In the genomic region with DNA sequence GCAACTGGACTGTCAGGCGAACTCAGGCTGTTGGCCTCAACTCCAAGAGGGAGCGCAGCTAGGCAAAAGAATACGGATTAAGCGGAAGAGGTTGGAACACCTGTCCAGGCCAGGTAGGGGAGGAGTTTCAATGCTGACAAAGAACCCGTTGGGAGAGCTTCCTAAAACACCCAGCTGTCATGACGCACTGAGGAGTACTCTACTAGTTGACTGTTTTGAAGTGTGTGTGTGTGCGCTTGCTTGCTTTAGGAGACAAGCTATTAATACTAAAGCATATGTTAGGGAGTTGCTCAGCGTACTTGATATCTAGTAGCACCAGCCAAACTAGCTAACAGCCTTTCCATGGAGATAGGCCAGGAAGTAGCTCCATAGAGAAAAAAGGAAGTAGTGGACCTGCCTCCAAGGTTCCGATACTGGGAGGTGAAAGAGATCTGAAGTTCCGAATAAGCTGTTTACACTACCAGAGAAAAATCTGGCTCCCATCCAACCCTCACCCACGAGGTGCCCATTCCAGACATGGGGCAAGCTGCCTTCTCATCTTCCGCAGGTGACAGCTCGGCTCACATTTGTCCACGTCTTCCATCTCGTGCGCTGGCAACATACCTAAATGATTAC, we compare ENCODE assay signal across 8 cellular contexts. TPM values are rescaled to one million over a fixed set of nuclear protein-coding genes. Genes with fewer than 3 reads are reported as not detected.
DNase-seq lines count a peak whose midpoint lies in the region; ATAC-seq and TF ChIP-seq lines count a peak whose summit lies in the region.

No MANE protein-coding gene starts in this region.

- peak; percentile 13 for DNase-seq in activated T-cell treated with anti-CD3 and anti-CD28 coated beads for 4 hours
- no peak for DNase-seq in activated T-cell treated with anti-CD3 and anti-CD28 coated beads, Interleukin-2, amount 50 U/mL, for 48 hours
- DNase-seq in NCI-H446 (lab: John Stamatoyannopoulos, UW) = peak; percentile 12 to 60
- peak; percentile 16 for DNase-seq in kidney glomerular epithelial cell (lab: John Stamatoyannopoulos, UW)
- no peak for DNase-seq in stimulated activated naive B cell treated with anti-CD40 and anti-IgM and Interleukin-4, amounts not matched to agents 10 μg/mL and 1 μg/mL and 100 μg/mL, for 72 hours
- DNase-seq in amniotic stem cell (lab: John Stamatoyannopoulos, UW) = no peak

- ATAC-seq in stimulated activated naive B cell treated with anti-CD40 and anti-IgM and Interleukin-4, amounts not matched to agents 10 μg/mL and 1 μg/mL and 100 μg/mL, for 72 hours (replicated peaks) = no peak
- no peak for ATAC-seq in GM18870 (IDR thresholded peaks at IDR 0.05; ENCODE audit: unreplicated experiment)

- H3K4me1 Mint-ChIP-seq in brain = peaks cover 46% of the 10 kb centered on the region
- peaks cover 9 to 28% of the 10 kb centered on the region in 2 donors for H3K4me1 Mint-ChIP-seq in stimulated activated naive B cell treated with anti-CD40 and anti-IgM and Interleukin-4, amounts not matched to agents 10 μg/mL and 1 μg/mL and 100 μg/mL, for 72 hours

- peak overlapping the region; percentile 62 to 99 (median 98) for H3K27ac Mint-ChIP-seq in brain
- no peak overlapping the region for H3K27ac Mint-ChIP-seq in stimulated activated naive B cell treated with anti-CD40 and anti-IgM and Interleukin-4, amounts not matched to agents 10 μg/mL and 1 μg/mL and 100 μg/mL, for 72 hours

- TF ChIP-seq CTCF in brain (conservative IDR thresholded peaks at IDR 0.05) = no peak

- peaks cover 0 to 5% (median 0%) of the 10 kb centered on the region in 5 experiments for H3K9me3 Mint-ChIP-seq in brain
- H3K9me3 Mint-ChIP-seq in stimulated activated naive B cell treated with anti-CD40 and anti-IgM and Interleukin-4, amounts not matched to agents 10 μg/mL and 1 μg/mL and 100 μg/mL, for 72 hours = no peaks in the 10 kb centered on the region

- H3K36me3 Mint-ChIP-seq in brain = no peaks in the 10 kb centered on the region
- peaks cover 0 to 3% of the 10 kb centered on the region in 2 donors for H3K36me3 Mint-ChIP-seq in stimulated activated naive B cell treated with anti-CD40 and anti-IgM and Interleukin-4, amounts not matched to agents 10 μg/mL and 1 μg/mL and 100 μg/mL, for 72 hours

- peak overlapping the region; percentile 91 to 99 (median 94) for H3K4me3 Mint-ChIP-seq in brain
- peak overlapping the region; percentile 85 to 98 for H3K4me3 Mint-ChIP-seq in stimulated activated naive B cell treated with anti-CD40 and anti-IgM and Interleukin-4, amounts not matched to agents 10 μg/mL and 1 μg/mL and 100 μg/mL, for 72 hours

- H3K27me3 Mint-ChIP-seq in brain = peaks cover 25% of the 10 kb centered on the region
- H3K27me3 Mint-ChIP-seq in stimulated activated naive B cell treated with anti-CD40 and anti-IgM and Interleukin-4, amounts not matched to agents 10 μg/mL and 1 μg/mL and 100 μg/mL, for 72 hours = peaks cover 4 to 18% of the 10 kb centered on the region in 2 donors

RNA-seq across cellular contexts. Expression of gene FNBP1L, which starts 1.0 kb away (rescaled TPM):
- polyA plus RNA-seq in brain (ENCODE audit: insufficient read depth, low read depth, low replicate concordance) = 42.0 TPM

Comparison
In these comparisons a context has a peak if more than half of its experiments do, and no peak if none do; other contexts are left out.
1. DNase-seq: peak in activated T-cell treated with anti-CD3 and anti-CD28 coated beads for 4 hours (single experiment), NCI-H446 (2 of 2) and kidney glomerular epithelial cell (single experiment); none in activated T-cell treated with anti-CD3 and anti-CD28 coated beads, Interleukin-2, amount 50 U/mL, for 48 hours (0 of 2), stimulated activated naive B cell treated with anti-CD40 and anti-IgM and Interleukin-4, amounts not matched to agents 10 μg/mL and 1 μg/mL and 100 μg/mL, for 72 hours (single experiment) and amniotic stem cell (single experiment).